In genomic region chr9:68507098-68507795, GRCh38 we compare ENCODE assay signal across 8 cellular contexts. TPM values are rescaled to one million over a fixed set of nuclear protein-coding genes. Genes with fewer than 3 reads are reported as not detected.
DNase-seq lines count a peak whose midpoint lies in the region; ATAC-seq and TF ChIP-seq lines count a peak whose summit lies in the region.

No MANE protein-coding gene starts in this region.

- H4K20me1 ChIP-seq in PC-3 (ENCODE audit: low read length) = no peaks in the 10 kb centered on the region

- H3K4me3 ChIP-seq in PC-3 (ENCODE audit: low read length) (no peak overlapping the region), fibroblast of villous mesenchyme (ENCODE audit: low read depth, low read length) (no peak overlapping the region), psoas muscle (no peak overlapping the region)

- CTCF ChIA-PET in PC-3 (lab: Charles Lee) = no interaction called here

- TF ChIP-seq CTCF in PC-3 (conservative IDR thresholded peaks at IDR 0.05; ENCODE audit: low read depth, low read length) (peak; percentile 66; the same call in 1 of the 2 replicates), fibroblast of villous mesenchyme (IDR thresholded peaks at IDR 0.05; ENCODE audit: insufficient read depth, low read depth, low read length) (peak; percentile 60), psoas muscle (IDR thresholded peaks at IDR 0.05) (peak; percentile 70)

- no peak for ATAC-seq in PC-3
- ATAC-seq in psoas muscle = peak in 1 of 4 donors; percentile 80
- ATAC-seq in GM21515 (IDR thresholded peaks at IDR 0.05; ENCODE audit: unreplicated experiment) = no peak

- intact Hi-C loops in PC-3 (cut with micrococcal nuclease) = loop anchor here (5.0 to 10.0 kb wide), 2 partner anchors 48 to 165 kb away; no protein-coding TSS in a partner anchor
- intact Hi-C loops in psoas muscle (cut with DNase I) = no loop called here

- H3K4me1 ChIP-seq in PC-3 (ENCODE audit: insufficient read depth, low read length) (peaks cover 15% of the 10 kb centered on the region), psoas muscle (peaks cover 4% of the 10 kb centered on the region)

- no TSS peak for BruUV-seq in PC-3 (replicated peaks; lab: Mats Ljungman, UMichigan)

- H3K9me3 ChIP-seq in PC-3 (ENCODE audit: low read length) (no peaks in the 10 kb centered on the region), psoas muscle (no peaks in the 10 kb centered on the region)

- POLR2A ChIA-PET in PC-3 (lab: Charles Lee; ENCODE audit: unreplicated experiment) = no interaction called here

- H3K36me3 ChIP-seq in PC-3 (ENCODE audit: low read depth, low read length) (peaks cover 8% of the 10 kb centered on the region), psoas muscle (ENCODE audit: insufficient read depth in 1 of 2, low read depth in 1 of 2) (peaks cover 0 to 4% of the 10 kb centered on the region in 2 donors)

- no peak overlapping the region for H3K4me2 ChIP-seq in PC-3 (ENCODE audit: low read length)

- H3K27ac ChIP-seq in PC-3 (ENCODE audit: low read length) = no peak overlapping the region
- no peak overlapping the region for H3K27ac ChIP-seq in psoas muscle

- H3K79me2 ChIP-seq in PC-3 (ENCODE audit: low read length) = no peaks in the 10 kb centered on the region

- H3K9me2 ChIP-seq in PC-3 (replicated peaks; ENCODE audit: low read length) = no peaks in the 10 kb centered on the region

- no peak overlapping the region for H3K9ac ChIP-seq in PC-3 (ENCODE audit: low read length)

- DNase-seq in NCI-H1092 treated with DMSO at 0.1 percent for 48 hours (lab: John Stamatoyannopoulos, UW) (peak; percentile 0), NCI-H1092 (lab: John Stamatoyannopoulos, UW) (no peak), PC-3 (peak; percentile 35), fibroblast of villous mesenchyme (ENCODE audit: low read depth) (peak; percentile 47), psoas muscle (no peak), 8988T (no peak)
- no peak for DNase-seq in activated CD4-positive, alpha-beta T cell treated with anti-CD3 and anti-CD28 coated beads, Interleukin-2, amount 50 U/mL, for 48 hours

- no peak overlapping the region for H2AFZ ChIP-seq in PC-3 (ENCODE audit: low read length)

- H3K27me3 ChIP-seq in PC-3 (ENCODE audit: low read length) (no peaks in the 10 kb centered on the region), psoas muscle (ENCODE audit: insufficient read depth in 3 of 3, low read length in 2 of 3) (no peaks in the 10 kb centered on the region)

- H3F3A ChIP-seq in PC-3 (ENCODE audit: low read length, unreplicated experiment) = no peaks in the 10 kb centered on the region

- WGBS in psoas muscle, 3 donors = 50 to 55% (median 52%) methylated on average over 7 of the region's 7 CpGs

RNA-seq across cellular contexts. Expression of gene TMEM252, which starts 33.4 kb away (rescaled TPM):
- not detected in 2 replicates for total RNA-seq in PC-3 (2014; rRNA removed)
- not detected in 2 replicates for total RNA-seq in fibroblast of villous mesenchyme
- not detected for total RNA-seq in psoas muscle
- polyA plus RNA-seq in psoas muscle = not detected

Comparison
In these comparisons a context has a peak if more than half of its experiments do, and no peak if none do; other contexts are left out.
1. DNase-seq: peak in NCI-H1092 treated with DMSO at 0.1 percent for 48 hours (single experiment), PC-3 (single experiment) and fibroblast of villous mesenchyme (single experiment); none in NCI-H1092 (single experiment), psoas muscle (0 of 2), 8988T (single experiment) and activated CD4-positive, alpha-beta T cell treated with anti-CD3 and anti-CD28 coated beads, Interleukin-2, amount 50 U/mL, for 48 hours (0 of 2).
2. Peak in every context shown above with its lines, with median percentiles within 50 percentile points of each other: CTCF ChIP-seq.